Comparison of ENCODE assay signal across 8 cellular contexts in the genomic region with DNA sequence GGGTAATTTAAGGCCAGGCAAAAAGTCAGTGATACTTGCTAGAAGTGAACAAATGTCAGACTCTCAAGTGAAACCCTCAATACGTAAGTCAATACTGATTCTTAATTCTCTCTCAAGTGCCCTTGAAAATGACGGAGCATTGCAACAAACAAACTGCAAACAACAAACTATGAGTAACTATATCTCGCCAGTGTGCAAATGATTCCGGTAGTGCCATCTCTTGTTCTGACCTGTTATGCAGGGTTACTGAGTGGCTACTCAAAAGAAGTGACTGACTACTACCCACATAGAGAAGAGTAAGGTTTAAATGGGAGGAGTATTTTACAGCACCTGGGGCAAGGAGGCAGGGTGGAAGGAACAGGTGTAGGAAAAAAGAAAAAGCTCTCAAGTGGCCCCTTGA. TPM values are rescaled to one million over a fixed set of nuclear protein-coding genes. Genes with fewer than 3 reads are reported as not detected.
DNase-seq lines count a peak whose midpoint lies in the region; TF ChIP-seq lines count a peak whose summit lies in the region.

No MANE protein-coding gene starts in this region.

- H3K27me3 ChIP-seq in transverse colon (no peaks in the 10 kb centered on the region), colonic mucosa (no peaks in the 10 kb centered on the region)

- H3K36me3 ChIP-seq in transverse colon (no peaks in the 10 kb centered on the region), colonic mucosa (no peaks in the 10 kb centered on the region)

- no peaks in the 10 kb centered on the region for H3K36me3 Mint-ChIP-seq in activated naive CD4-positive, alpha-beta T cell treated with anti-CD3 and anti-CD28 coated beads for 36 hours (ENCODE audit: low read depth)
- peaks cover 6% of the 10 kb centered on the region for H3K36me3 Mint-ChIP-seq in activated T-helper 1 cell treated with anti-CD3 and anti-CD28 coated beads, Interleukin-12 subunit alpha, Interleukin-12 subunit beta, Interleukin-2, Interleukin-4 antibody, amounts not matched to agents 30 ng/mL and 10 ng/mL and 1 ng/mL, durations not matched to agents 14 hours and 24 hours and 36 hours (ENCODE audit: low read depth)

- H3K4me1 Mint-ChIP-seq in activated naive CD4-positive, alpha-beta T cell treated with anti-CD3 and anti-CD28 coated beads for 36 hours (ENCODE audit: low read depth): peaks cover 47% of the 10 kb centered on the region
- H3K4me1 Mint-ChIP-seq in activated T-helper 1 cell treated with anti-CD3 and anti-CD28 coated beads, Interleukin-12 subunit alpha, Interleukin-12 subunit beta, Interleukin-2, Interleukin-4 antibody, amounts not matched to agents 30 ng/mL and 10 ng/mL and 1 ng/mL, durations not matched to agents 14 hours and 24 hours and 36 hours (ENCODE audit: low read depth): peaks cover 64% of the 10 kb centered on the region

- DNase-seq in activated naive CD4-positive, alpha-beta T cell treated with anti-CD3 and anti-CD28 coated beads for 36 hours: no peak
- DNase-seq in activated naive CD4-positive, alpha-beta T cell treated with anti-CD3 and anti-CD28 coated beads, Interleukin-2, amount 50 U/mL, for 16 hours: no peak
- no peak for DNase-seq in activated T-helper 1 cell treated with anti-CD3 and anti-CD28 coated beads, Interleukin-12 subunit alpha, Interleukin-12 subunit beta, Interleukin-2, Interleukin-4 antibody, amounts not matched to agents 30 ng/mL and 10 ng/mL and 1 ng/mL, durations not matched to agents 14 hours and 24 hours and 36 hours (ENCODE audit: low spot score)
- DNase-seq in kidney tubule cell (ENCODE audit: low spot score): peak; percentile 28
- no peak for DNase-seq in transverse colon
- DNase-seq in amniotic stem cell (lab: John Stamatoyannopoulos, UW): no peak
- DNase-seq in colonic mucosa: no peak
- no peak for DNase-seq in HEK293T (ENCODE audit: extremely low spot score)

- no peaks in the 10 kb centered on the region for H3K27me3 Mint-ChIP-seq in activated naive CD4-positive, alpha-beta T cell treated with anti-CD3 and anti-CD28 coated beads for 36 hours (ENCODE audit: low read depth)
- H3K27me3 Mint-ChIP-seq in activated T-helper 1 cell treated with anti-CD3 and anti-CD28 coated beads, Interleukin-12 subunit alpha, Interleukin-12 subunit beta, Interleukin-2, Interleukin-4 antibody, amounts not matched to agents 30 ng/mL and 10 ng/mL and 1 ng/mL, durations not matched to agents 14 hours and 24 hours and 36 hours (ENCODE audit: insufficient read depth): no peaks in the 10 kb centered on the region

- WGBS in transverse colon (ENCODE audit: low coverage in 1 of 2), 2 donors: 74 to 75% methylated on average over 4 of the region's 4 CpGs

- no peak overlapping the region for H3K27ac Mint-ChIP-seq in activated naive CD4-positive, alpha-beta T cell treated with anti-CD3 and anti-CD28 coated beads for 36 hours
- H3K27ac Mint-ChIP-seq in activated T-helper 1 cell treated with anti-CD3 and anti-CD28 coated beads, Interleukin-12 subunit alpha, Interleukin-12 subunit beta, Interleukin-2, Interleukin-4 antibody, amounts not matched to agents 30 ng/mL and 10 ng/mL and 1 ng/mL, durations not matched to agents 14 hours and 24 hours and 36 hours: no peak overlapping the region

- no peak for TF ChIP-seq EP300 in transverse colon (IDR thresholded peaks at IDR 0.05; ENCODE audit: low read depth)

- in situ Hi-C loops in transverse colon (cut with MboI; ENCODE audit: low pct_ligation_motif_present in 1 of 4, low pct_unique_long_range_greater_than_20kb in 1 of 4, low sequenced_read_pairs in 3 of 4): loop anchor here in 1 of 4 donors (10.0 kb wide), 1 partner anchor 61 kb away; no protein-coding TSS in a partner anchor

- H3K4me3 Mint-ChIP-seq in activated naive CD4-positive, alpha-beta T cell treated with anti-CD3 and anti-CD28 coated beads for 36 hours: peak overlapping the region; percentile 89
- H3K4me3 Mint-ChIP-seq in activated T-helper 1 cell treated with anti-CD3 and anti-CD28 coated beads, Interleukin-12 subunit alpha, Interleukin-12 subunit beta, Interleukin-2, Interleukin-4 antibody, amounts not matched to agents 30 ng/mL and 10 ng/mL and 1 ng/mL, durations not matched to agents 14 hours and 24 hours and 36 hours: peak overlapping the region; percentile 94

- intact Hi-C loops in activated naive CD4-positive, alpha-beta T cell treated with anti-CD3 and anti-CD28 coated beads for 36 hours (cut with micrococcal nuclease): loop anchor here (2.0 to 10.0 kb wide), 3 partner anchors 25 to 959 kb away; no protein-coding TSS in a partner anchor
- intact Hi-C loops in activated T-helper 1 cell treated with anti-CD3 and anti-CD28 coated beads, Interleukin-12 subunit alpha, Interleukin-12 subunit beta, Interleukin-2, Interleukin-4 antibody, amounts not matched to agents 30 ng/mL and 10 ng/mL and 1 ng/mL, durations not matched to agents 14 hours and 24 hours and 36 hours (cut with micrococcal nuclease): loop anchor here (2.0 to 10.0 kb wide), 5 partner anchors 19 to 1139 kb away; partner anchors contain the start of gene CCDC181
- intact Hi-C loops in transverse colon (cut with DNase I; ENCODE audit: low total_unique reads): no loop called here
- intact Hi-C loops in colonic mucosa (cut with DNase I): no loop called here

- H3K27ac ChIP-seq in transverse colon (peak overlapping the region; percentile 97 to 99 (median 98)), colonic mucosa (no peak overlapping the region)

- TF ChIP-seq CTCF in transverse colon (IDR thresholded peaks at IDR 0.05) (no peak), colonic mucosa (IDR thresholded peaks at IDR 0.05) (no peak)

- H3K9me3 Mint-ChIP-seq in activated naive CD4-positive, alpha-beta T cell treated with anti-CD3 and anti-CD28 coated beads for 36 hours: no peaks in the 10 kb centered on the region
- no peaks in the 10 kb centered on the region for H3K9me3 Mint-ChIP-seq in activated T-helper 1 cell treated with anti-CD3 and anti-CD28 coated beads, Interleukin-12 subunit alpha, Interleukin-12 subunit beta, Interleukin-2, Interleukin-4 antibody, amounts not matched to agents 30 ng/mL and 10 ng/mL and 1 ng/mL, durations not matched to agents 14 hours and 24 hours and 36 hours

- H3K9me3 ChIP-seq in transverse colon (no peaks in the 10 kb centered on the region), colonic mucosa (no peaks in the 10 kb centered on the region)

- POLR2A ChIA-PET in HEK293T (lab: Yijun Ruan, JAX): interaction anchor here (1.5 kb wide), 1 partner anchor 9 kb away, joined by 3 read pairs; no protein-coding TSS in a partner anchor

- no peak for TF ChIP-seq POLR2A in transverse colon (IDR thresholded peaks at IDR 0.05)

- peak overlapping the region in 3 of 4 donors; percentile 70 to 97 (median 87) for H3K4me3 ChIP-seq in transverse colon
- no peak overlapping the region for H3K4me3 ChIP-seq in colonic mucosa

- CTCF ChIA-PET in activated naive CD4-positive, alpha-beta T cell treated with anti-CD3 and anti-CD28 coated beads for 36 hours (lab: Charles Lee): interaction anchor here (2.0 kb wide), 1 partner anchor 62 kb away, joined by 4 read pairs; no protein-coding TSS in a partner anchor
- CTCF ChIA-PET in HEK293T (lab: Yijun Ruan, JAX): no interaction called here

- H3K4me1 ChIP-seq in transverse colon (peaks cover 0 to 37% (median 24%) of the 10 kb centered on the region in 4 donors), colonic mucosa (no peaks in the 10 kb centered on the region)

- H3K9ac ChIP-seq in colonic mucosa (ENCODE audit: low read depth in 2 of 2, low read length in 2 of 2): peak overlapping the region in 1 of 2 donors; percentile 82

TF ChIP-seq in HEK293T, 16 proteins besides CTCF, POLR2A, EP300 and RAD21:
- TF ChIP-seq SUZ12 (IDR thresholded peaks at IDR 0.05) (no peak), L3MBTL2 (conservative IDR thresholded peaks at IDR 0.05) (no peak), HDGF (IDR thresholded peaks at IDR 0.05; ENCODE audit: borderline replicate concordance) (no peak), SP1 (IDR thresholded peaks at IDR 0.05) (no peak), NFRKB (IDR thresholded peaks at IDR 0.05) (no peak), ZNF384 (IDR thresholded peaks at IDR 0.05) (no peak), TARDBP (IDR thresholded peaks at IDR 0.05) (no peak), CTBP1 (IDR thresholded peaks at IDR 0.05; ENCODE audit: borderline replicate concordance) (no peak), FOXA1 (IDR thresholded peaks at IDR 0.05) (no peak), LEF1 (IDR thresholded peaks at IDR 0.05; ENCODE audit: borderline replicate concordance) (no peak), BHLHE40 (IDR thresholded peaks at IDR 0.05; ENCODE audit: borderline replicate concordance) (no peak), ARNT (IDR thresholded peaks at IDR 0.05) (no peak), ELF4 (IDR thresholded peaks at IDR 0.05) (no peak), FOXM1 (IDR thresholded peaks at IDR 0.05; ENCODE audit: borderline replicate concordance) (no peak), FOXK2 (IDR thresholded peaks at IDR 0.05) (no peak)
- TF ChIP-seq, protein P1, sequence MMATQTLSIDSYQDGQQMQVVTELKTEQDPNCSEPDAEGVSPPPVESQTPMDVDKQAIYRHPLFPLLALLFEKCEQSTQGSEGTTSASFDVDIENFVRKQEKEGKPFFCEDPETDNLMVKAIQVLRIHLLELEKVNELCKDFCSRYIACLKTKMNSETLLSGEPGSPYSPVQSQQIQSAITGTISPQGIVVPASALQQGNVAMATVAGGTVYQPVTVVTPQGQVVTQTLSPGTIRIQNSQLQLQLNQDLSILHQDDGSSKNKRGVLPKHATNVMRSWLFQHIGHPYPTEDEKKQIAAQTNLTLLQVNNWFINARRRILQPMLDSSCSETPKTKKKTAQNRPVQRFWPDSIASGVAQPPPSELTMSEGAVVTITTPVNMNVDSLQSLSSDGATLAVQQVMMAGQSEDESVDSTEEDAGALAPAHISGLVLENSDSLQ (IDR thresholded peaks at IDR 0.05): no peak

RNA-seq across cellular contexts. Expression of gene SLC19A2, which starts 1.6 kb away (rescaled TPM):
- total RNA-seq in activated naive CD4-positive, alpha-beta T cell treated with anti-CD3 and anti-CD28 coated beads for 36 hours: 1 to 10 TPM; 3.2 to 3.6 TPM
- 12.8 and 14.0 TPM in 2 replicates for total RNA-seq in activated T-helper 1 cell treated with anti-CD3 and anti-CD28 coated beads, Interleukin-12 subunit alpha, Interleukin-12 subunit beta, Interleukin-2, Interleukin-4 antibody, amounts not matched to agents 30 ng/mL and 10 ng/mL and 1 ng/mL, durations not matched to agents 14 hours and 24 hours and 36 hours
- 10 to 100 TPM in 3 of 4 donors, 1 to 10 TPM in 1; 2.8 to 20.2 (median 14.9) TPM for total RNA-seq in transverse colon
- 1 to 10 TPM; 4.9 to 8.0 TPM for total RNA-seq in colonic mucosa

RNA-seq across cellular contexts. Expression of gene CCDC181, which starts 56.8 kb away (rescaled TPM):
- under 1 TPM in 1 of 2 experiments, not detected in 1; 0.17 TPM for total RNA-seq in activated naive CD4-positive, alpha-beta T cell treated with anti-CD3 and anti-CD28 coated beads for 36 hours
- total RNA-seq in activated T-helper 1 cell treated with anti-CD3 and anti-CD28 coated beads, Interleukin-12 subunit alpha, Interleukin-12 subunit beta, Interleukin-2, Interleukin-4 antibody, amounts not matched to agents 30 ng/mL and 10 ng/mL and 1 ng/mL, durations not matched to agents 14 hours and 24 hours and 36 hours: not detected in 2 replicates
- total RNA-seq in transverse colon (under 1 TPM in 2 of 4 donors, not detected in 2; 0.14 to 0.95 TPM), colonic mucosa (not detected)

Comparison
In these comparisons a context has a peak if more than half of its experiments do, and no peak if none do; other contexts are left out.
1. intact Hi-C loops: an anchor here in activated naive CD4-positive, alpha-beta T cell treated with anti-CD3 and anti-CD28 coated beads for 36 hours (2.0 to 10.0 kb wide) and activated T-helper 1 cell treated with anti-CD3 and anti-CD28 coated beads, Interleukin-12 subunit alpha, Interleukin-12 subunit beta, Interleukin-2, Interleukin-4 antibody, amounts not matched to agents 30 ng/mL and 10 ng/mL and 1 ng/mL, durations not matched to agents 14 hours and 24 hours and 36 hours (2.0 to 10.0 kb wide); none called in transverse colon and colonic mucosa.